In genomic region chr3:124878561-124879394, GRCh38 we compare ENCODE assay signal across 9 cellular contexts. TPM values are rescaled to one million over a fixed set of nuclear protein-coding genes. Genes with fewer than 3 reads are reported as not detected.
DNase-seq lines count a peak whose midpoint lies in the region; ATAC-seq and TF ChIP-seq lines count a peak whose summit lies in the region.
"Had no signal": no experiment of that assay in that cellular context is flagged by ENCODE, and none has a peak within 500 bp of the region (broad histone marks: within the 10 kb centered on the region; RNA-seq: fewer than 3 reads in every experiment).

No MANE protein-coding gene starts in this region.

- H3K36me3 Mint-ChIP-seq in activated naive CD8-positive, alpha-beta T cell treated with anti-CD3 and anti-CD28 coated beads, Interleukin-2, amount 50 U/mL, for 24 hours (ENCODE audit: low read depth) = no peaks in the 10 kb centered on the region
- H3K36me3 Mint-ChIP-seq in neural progenitor cell = no peaks in the 10 kb centered on the region
- H3K36me3 Mint-ChIP-seq in glutamatergic neuron (ENCODE audit: unreplicated experiment) = no peaks in the 10 kb centered on the region

- no peaks in the 10 kb centered on the region for H3K36me3 ChIP-seq in BLaER1
- H3K36me3 ChIP-seq in stomach smooth muscle (ENCODE audit: control insufficient read depth in 2 of 2, insufficient read depth in 2 of 2, low read length in 2 of 2) = no peaks in the 10 kb centered on the region
- H3K36me3 ChIP-seq in neural progenitor cell = no peaks in the 10 kb centered on the region
- H3K36me3 ChIP-seq: cardiac muscle cell had no signal

- no peak overlapping the region for H2AFZ ChIP-seq in neural progenitor cell (replicated peaks)

- H3K4me2 ChIP-seq in BLaER1 = peak overlapping the region; percentile 71
- no peak overlapping the region for H3K4me2 ChIP-seq in neural progenitor cell

- no peak overlapping the region for H3K4me3 Mint-ChIP-seq in activated naive CD8-positive, alpha-beta T cell treated with anti-CD3 and anti-CD28 coated beads, Interleukin-2, amount 50 U/mL, for 24 hours
- H3K4me3 Mint-ChIP-seq in neural progenitor cell = no peak overlapping the region
- H3K4me3 Mint-ChIP-seq in glutamatergic neuron (ENCODE audit: unreplicated experiment) = no peak overlapping the region

- peaks cover 19% of the 10 kb centered on the region for H3K4me1 ChIP-seq in BLaER1
- peaks cover 30% of the 10 kb centered on the region for H3K4me1 ChIP-seq in stomach smooth muscle (ENCODE audit: control insufficient read depth, insufficient read depth, low read length)
- peaks cover 28% of the 10 kb centered on the region for H3K4me1 ChIP-seq in neural progenitor cell

- peaks cover 83% of the 10 kb centered on the region for H3K79me2 ChIP-seq in neural progenitor cell (ENCODE audit: low read depth)

- peak overlapping the region; percentile 40 for H3K27ac Mint-ChIP-seq in activated naive CD8-positive, alpha-beta T cell treated with anti-CD3 and anti-CD28 coated beads, Interleukin-2, amount 50 U/mL, for 24 hours
- H3K27ac Mint-ChIP-seq in neural progenitor cell (no peak overlapping the region), glutamatergic neuron (ENCODE audit: unreplicated experiment) (no peak overlapping the region)

- peak; percentile 63 for ATAC-seq in activated naive CD8-positive, alpha-beta T cell treated with anti-CD3 and anti-CD28 coated beads, Interleukin-2, amount 50 U/mL, for 24 hours
- ATAC-seq in HG02852 (IDR thresholded peaks at IDR 0.05; ENCODE audit: unreplicated experiment) = no peak

- H3F3A ChIP-seq in neural progenitor cell (ENCODE audit: low read depth) = peaks cover 22% of the 10 kb centered on the region

- peak; percentile 6 to 43 for DNase-seq in Kasumi-1 (lab: John Stamatoyannopoulos, UW)
- no peak for DNase-seq in activated naive CD8-positive, alpha-beta T cell treated with anti-CD3 and anti-CD28 coated beads, Interleukin-2, amount 50 U/mL, for 24 hours
- DNase-seq in hepatic stellate cell (ENCODE audit: low spot score) = peak; percentile 78
- no peak for DNase-seq in neural progenitor cell (ENCODE audit: low spot score)
- no peak for DNase-seq in glutamatergic neuron

- TF ChIP-seq CTCF in neural progenitor cell (IDR thresholded peaks at IDR 0.05) (no peak), glutamatergic neuron (IDR thresholded peaks at IDR 0.05; ENCODE audit: partially characterized antibody, unreplicated experiment) (no peak)

- no peaks in the 10 kb centered on the region for H3K9me3 Mint-ChIP-seq in activated naive CD8-positive, alpha-beta T cell treated with anti-CD3 and anti-CD28 coated beads, Interleukin-2, amount 50 U/mL, for 24 hours
- peaks cover 5% of the 10 kb centered on the region for H3K9me3 Mint-ChIP-seq in neural progenitor cell
- H3K9me3 Mint-ChIP-seq in glutamatergic neuron (ENCODE audit: unreplicated experiment) = no peaks in the 10 kb centered on the region

- no peaks in the 10 kb centered on the region; the same call in 1 of the 2 replicates for H4K20me1 ChIP-seq in BLaER1
- peaks cover 51% of the 10 kb centered on the region for H4K20me1 ChIP-seq in neural progenitor cell (ENCODE audit: low read depth)

- no peak overlapping the region for H3K4me3 ChIP-seq in BLaER1
- H3K4me3 ChIP-seq in stomach smooth muscle (ENCODE audit: low read length in 2 of 2) = peak overlapping the region; percentile 1 to 54
- no peak overlapping the region for H3K4me3 ChIP-seq in neural progenitor cell
- H3K4me3 ChIP-seq: cardiac muscle cell had no signal

- H3K9ac ChIP-seq in BLaER1 (no peak overlapping the region), stomach smooth muscle (ENCODE audit: low read length in 2 of 2) (no peak overlapping the region), neural progenitor cell (no peak overlapping the region)

- peaks cover 8% of the 10 kb centered on the region for H3K27me3 ChIP-seq in BLaER1
- no peaks in the 10 kb centered on the region for H3K27me3 ChIP-seq in stomach smooth muscle (ENCODE audit: control insufficient read depth in 1 of 2, insufficient read depth in 2 of 2, low read length in 2 of 2)
- H3K27me3 ChIP-seq in neural progenitor cell = no peaks in the 10 kb centered on the region
- H3K27me3 ChIP-seq: cardiac muscle cell had no signal

- H3K9me3 ChIP-seq in BLaER1 = no peaks in the 10 kb centered on the region
- no peaks in the 10 kb centered on the region for H3K9me3 ChIP-seq in stomach smooth muscle (ENCODE audit: control insufficient read depth in 2 of 2, low read length in 2 of 2)
- no peaks in the 10 kb centered on the region for H3K9me3 ChIP-seq in neural progenitor cell (ENCODE audit: low read depth)

- peaks cover 19% of the 10 kb centered on the region for H3K27me3 Mint-ChIP-seq in activated naive CD8-positive, alpha-beta T cell treated with anti-CD3 and anti-CD28 coated beads, Interleukin-2, amount 50 U/mL, for 24 hours
- H3K27me3 Mint-ChIP-seq in neural progenitor cell (ENCODE audit: insufficient read depth, low read depth) = no peaks in the 10 kb centered on the region
- H3K27me3 Mint-ChIP-seq in glutamatergic neuron (ENCODE audit: unreplicated experiment) = peaks cover 7% of the 10 kb centered on the region

- peaks cover 12% of the 10 kb centered on the region for H3K4me1 Mint-ChIP-seq in activated naive CD8-positive, alpha-beta T cell treated with anti-CD3 and anti-CD28 coated beads, Interleukin-2, amount 50 U/mL, for 24 hours
- peaks cover 52% of the 10 kb centered on the region for H3K4me1 Mint-ChIP-seq in neural progenitor cell
- H3K4me1 Mint-ChIP-seq in glutamatergic neuron (ENCODE audit: low read depth, unreplicated experiment) = peaks cover 12% of the 10 kb centered on the region

- H3K27ac ChIP-seq in BLaER1 (no peak overlapping the region), stomach smooth muscle (ENCODE audit: low read length) (peak overlapping the region; percentile 46), neural progenitor cell (no peak overlapping the region)
- H3K27ac ChIP-seq: cardiac muscle cell had no signal

RNA-seq across cellular contexts. Expression of gene ITGB5, which starts 8.4 kb away (rescaled TPM):
- total RNA-seq in neural progenitor cell (ENCODE audit: low replicate concordance) (55.8 and 108 TPM in 2 replicates), glutamatergic neuron (ENCODE audit: unreplicated experiment) (12.8 TPM)

RNA-seq across cellular contexts. Expression of gene MUC13, which starts 55.8 kb away (rescaled TPM):
- total RNA-seq in neural progenitor cell (ENCODE audit: low replicate concordance) (not detected in 2 replicates), glutamatergic neuron (ENCODE audit: unreplicated experiment) (not detected)
- total RNA-seq: cardiac muscle cell had no signal

Comparison
In these comparisons a context has a peak if more than half of its experiments do, and no peak if none do; other contexts are left out.
1. H3K4me3 ChIP-seq: peak in stomach smooth muscle (2 of 2); none in BLaER1 (single experiment) and neural progenitor cell (single experiment).
2. DNase-seq: peak in Kasumi-1 (2 of 2) and hepatic stellate cell (single experiment); none in activated naive CD8-positive, alpha-beta T cell treated with anti-CD3 and anti-CD28 coated beads, Interleukin-2, amount 50 U/mL, for 24 hours (single experiment), neural progenitor cell (single experiment) and glutamatergic neuron (single experiment).